9 cellular contexts compared by ENCODE assay signal in the genomic region with DNA sequence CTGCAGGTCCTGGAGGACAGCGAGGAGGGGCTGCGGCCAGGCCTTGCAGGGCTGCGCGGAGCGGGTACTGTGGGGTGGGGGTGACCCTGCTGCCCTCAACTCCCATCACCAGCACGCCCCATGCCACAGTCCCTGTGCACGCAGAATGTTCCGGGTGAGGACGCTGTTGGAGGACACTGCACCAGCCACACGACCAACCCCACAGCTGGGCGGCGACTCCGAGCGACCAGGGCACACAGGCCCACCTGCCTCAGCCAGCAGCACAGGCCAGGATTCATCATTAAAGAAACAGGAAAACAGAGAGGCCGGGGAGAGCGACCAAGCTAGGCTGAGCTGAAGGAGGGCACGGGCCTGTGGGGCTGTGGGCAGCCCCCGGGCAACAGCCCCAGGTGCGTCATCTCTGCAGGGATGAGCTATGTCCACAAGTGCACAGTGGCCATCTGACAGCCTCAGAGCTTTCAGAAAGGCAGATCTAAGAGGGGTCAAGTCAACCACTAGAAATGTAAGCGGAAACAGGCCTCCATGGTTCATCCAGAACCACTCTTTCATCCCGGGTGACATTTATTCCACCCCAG. TPM values are rescaled to one million over a fixed set of nuclear protein-coding genes. Genes with fewer than 3 reads are reported as not detected.
DNase-seq lines count a peak whose midpoint lies in the region; ATAC-seq, FAIRE-seq and TF ChIP-seq lines count a peak whose summit lies in the region.
"Had no signal": no experiment of that assay in that cellular context is flagged by ENCODE, and none has a peak within 500 bp of the region (broad histone marks: within the 10 kb centered on the region; RNA-seq: fewer than 3 reads in every experiment).

No MANE protein-coding gene starts in this region.

- BruUV-seq in K562 (replicated peaks; lab: Mats Ljungman, UMichigan) = no TSS peak

- intact Hi-C loops in K562 (cut with micrococcal nuclease) = no loop called here

- H3K4me3 Mint-ChIP-seq in T-helper 2 cell treated with Interferon-gamma antibody and Interleukin-4, amounts not matched to agents 5 μg/mL and 100 μg/mL, for 36 hours = peak overlapping the region; percentile 67

- CTCF ChIA-PET in K562 (lab: Yijun Ruan, JAX; ENCODE audit: low intra/inter-chr PET ratio) = no interaction called here

- no peak for TF ChIP-seq CTCF in K562 (IDR thresholded peaks at IDR 0.05 in 2 of 3, conservative IDR thresholded peaks at IDR 0.05 in 1 of 3; ENCODE audit: insufficient read depth in 2 of 3, low read depth in 1 of 3, low read length in 3 of 3)
- TF ChIP-seq CTCF in kidney epithelial cell (IDR thresholded peaks at IDR 0.05; ENCODE audit: insufficient read depth, low read length, poor library complexity, severe bottlenecking) = no peak
- TF ChIP-seq CTCF in thoracic aorta (IDR thresholded peaks at IDR 0.05) = no peak

- TF ChIP-seq POLR2A in K562 (conservative IDR thresholded peaks at IDR 0.05) = no peak

- H3K9ac ChIP-seq in K562 (ENCODE audit: insufficient read depth in 1 of 2, low read depth in 2 of 2, low read length in 2 of 2) = 0 out of 4 replicates have a peak overlapping the region, but pooled peaks of 1 of the 2 experiments have one; percentile 31

- POLR2A ChIA-PET in K562 (lab: Yijun Ruan, JAX) = interaction anchor here (1.2 kb wide), 1 partner anchor 10 kb away, joined by 4 read pairs; no protein-coding TSS in a partner anchor

- H3K27me3 ChIP-seq in K562 (ENCODE audit: control insufficient read depth in 2 of 2, insufficient read depth in 2 of 2, low read length in 2 of 2) (no peaks in the 10 kb centered on the region; a peak in 1 of 5 replicates), kidney epithelial cell (ENCODE audit: control insufficient read depth, insufficient read depth, low read length) (no peaks in the 10 kb centered on the region), thoracic aorta (replicated peaks; ENCODE audit: insufficient read depth) (no peaks in the 10 kb centered on the region)

- 78% methylated on average over 15 of the region's 21 CpGs for WGBS in K562 (ENCODE audit: insufficient coverage, low coverage, missing lambda C conversion rate)

- peaks cover 23% of the 10 kb centered on the region; the same call in 2 of the 3 replicates for H3K79me2 ChIP-seq in K562 (ENCODE audit: control insufficient read depth, insufficient read depth, low read length)

- no peaks in the 10 kb centered on the region for H3K9me1 ChIP-seq in K562 (ENCODE audit: control insufficient read depth, insufficient read depth, low read length)

- peak; percentile 19 for FAIRE-seq in K562 (lab: Jason Lieb, UNC)

- peak overlapping the region; percentile 63 for H3K4me2 ChIP-seq in K562 (ENCODE audit: insufficient read depth, low read length)

- peaks cover 45% of the 10 kb centered on the region for H3K27me3 Mint-ChIP-seq in T-helper 2 cell treated with Interferon-gamma antibody and Interleukin-4, amounts not matched to agents 5 μg/mL and 100 μg/mL, for 36 hours (ENCODE audit: low read depth)

- H3K9me3 ChIP-seq in K562 (replicated peaks; ENCODE audit: control insufficient read depth, insufficient read depth, low read depth, low read length) (peaks cover 2% of the 10 kb centered on the region), thoracic aorta (no peaks in the 10 kb centered on the region)

- H3K4me1 Mint-ChIP-seq in T-helper 2 cell treated with Interferon-gamma antibody and Interleukin-4, amounts not matched to agents 5 μg/mL and 100 μg/mL, for 36 hours (ENCODE audit: low read depth) = peaks cover 6% of the 10 kb centered on the region

- TF ChIP-seq EP300 in K562 (IDR thresholded peaks at IDR 0.05; ENCODE audit: low read length) = no peak

- peaks cover 2% of the 10 kb centered on the region; the same call in 1 of the 3 replicates for H3K36me3 ChIP-seq in K562 (ENCODE audit: control insufficient read depth, insufficient read depth, low read length)
- no peaks in the 10 kb centered on the region for H3K36me3 ChIP-seq in kidney epithelial cell (ENCODE audit: control insufficient read depth, insufficient read depth, low read length)
- peaks cover 3% of the 10 kb centered on the region for H3K36me3 ChIP-seq in thoracic aorta

- H3K36me3 Mint-ChIP-seq in T-helper 2 cell treated with Interferon-gamma antibody and Interleukin-4, amounts not matched to agents 5 μg/mL and 100 μg/mL, for 36 hours (ENCODE audit: low read depth) = no peaks in the 10 kb centered on the region

- H3K4me3 ChIP-seq in K562 (peak overlapping the region; percentile 56; the same call in 1 of the 2 replicates), kidney epithelial cell (ENCODE audit: low read depth, low read length) (peak overlapping the region; percentile 62), thoracic aorta (peak overlapping the region; percentile 85)

- no peak for DNase-seq in T-helper 2 cell treated with Interferon-gamma antibody and Interleukin-4, amounts not matched to agents 5 μg/mL and 100 μg/mL, for 36 hours (ENCODE audit: low spot score)
- no peak for DNase-seq in T-helper 2 cell
- DNase-seq in K562 (ENCODE audit: extremely low read depth in 1 of 4, low spot score in 3 of 4) = no peak
- DNase-seq in kidney epithelial cell (ENCODE audit: low read depth) = no peak
- no peak for DNase-seq in thoracic aorta (ENCODE audit: low spot score)
- no peak for DNase-seq in SHP77 treated with DMSO at 0.1 percent for 48 hours (lab: John Stamatoyannopoulos, UW)
- DNase-seq in NCI-H187 (lab: John Stamatoyannopoulos, UW) = no peak
- DNase-seq in KBM-7 = no peak

- H3K9me3 Mint-ChIP-seq in T-helper 2 cell treated with Interferon-gamma antibody and Interleukin-4, amounts not matched to agents 5 μg/mL and 100 μg/mL, for 36 hours = peaks cover 15% of the 10 kb centered on the region

- H3K27ac ChIP-seq in K562 (ENCODE audit: extremely low read depth, low read depth, low read length) = no peak overlapping the region
- H3K27ac ChIP-seq in thoracic aorta = peak overlapping the region; percentile 93 to 94
- H3K27ac ChIP-seq: C4-2B had no signal

- ATAC-seq in K562 (no peak), thoracic aorta (ENCODE audit: insufficient number of reproducible peaks, low FRiP score, low read depth) (peak; percentile 15)

- H4K20me1 ChIP-seq in K562 (replicated peaks; ENCODE audit: control insufficient read depth, insufficient read depth, low read length) = no peaks in the 10 kb centered on the region

- TF ChIP-seq RAD21 in K562 (CRISPR knock-in tag; conservative IDR thresholded peaks at IDR 0.05 in 1 of 2, IDR thresholded peaks at IDR 0.05 in 1 of 2) = no peak

- H3K27ac Mint-ChIP-seq in T-helper 2 cell treated with Interferon-gamma antibody and Interleukin-4, amounts not matched to agents 5 μg/mL and 100 μg/mL, for 36 hours = no peak overlapping the region

- H3K4me1 ChIP-seq in K562 (replicated peaks in 1 of 2; ENCODE audit: control insufficient read depth in 2 of 2, insufficient read depth in 2 of 2, low read length in 2 of 2) (peaks cover 20 to 55% of the 10 kb centered on the region in 2 experiments; a peak in 4 of 5 replicates), thoracic aorta (ENCODE audit: control insufficient read depth in 1 of 2, low read depth in 2 of 2) (peaks cover 22 to 46% of the 10 kb centered on the region in 2 donors)

- in situ Hi-C loops in K562 (cut with MboI) (no loop called here), KBM-7 (cut with MboI; ENCODE audit: low pct_unique_long_range_greater_than_20kb, low sequenced_read_pairs) (no loop called here)

- peak overlapping the region; percentile 76; the same call in 1 of the 2 replicates for H2AFZ ChIP-seq in K562 (ENCODE audit: low read depth, low read length)

TF ChIP-seq in K562, 482 proteins besides CTCF, POLR2A, EP300 and RAD21 (continues in another document):
- TF ChIP-seq ZC3H11A (IDR thresholded peaks at IDR 0.05; ENCODE audit: low read depth, low read length) (no peak), SRSF1 (IDR thresholded peaks at IDR 0.05; ENCODE audit: low read depth, low read length) (no peak), ZNF324 (CRISPR knock-in tag; IDR thresholded peaks at IDR 0.05) (no peak), BDP1 (IDR thresholded peaks at IDR 0.05; ENCODE audit: insufficient read depth, insufficient read length) (no peak), FOXA3 (CRISPR knock-in tag; conservative IDR thresholded peaks at IDR 0.05 in 1 of 2, IDR thresholded peaks at IDR 0.05 in 1 of 2) (no peak), ZKSCAN1 (IDR thresholded peaks at IDR 0.05; ENCODE audit: low read depth, low read length) (no peak), SP1 (CRISPR knock-in tag; IDR thresholded peaks at IDR 0.05) (no peak), RBM14 (IDR thresholded peaks at IDR 0.05; ENCODE audit: borderline replicate concordance, insufficient read depth, low read depth, low read length) (no peak)

RNA-seq across cellular contexts. Expression of gene GAS6, which starts 1.6 kb away (rescaled TPM):
- total RNA-seq in K562 (2011; cell fraction: chromatin; rRNA removed; ENCODE audit: low replicate concordance) = 18.0 and 37.2 TPM in 2 replicates
- 25.2 and 27.5 TPM in 2 replicates for total RNA-seq in K562 (2011; cell fraction: nucleolus; rRNA removed)
- total RNA-seq in K562 (2011; cell fraction: nucleoplasm; rRNA removed) = 19.7 and 20.2 TPM in 2 replicates
- total RNA-seq in K562 (2014; rRNA removed) (8.4 and 8.8 TPM in 2 replicates), K562 (2014; rRNA removed; fragmentation: Illumina TruSeq; extraction: Trizol) (0.99 and 1.7 TPM in 2 replicates), K562 (2015; rRNA removed; fragmentation: Illumina TruSeq; extraction: Trizol) (4.2 and 4.6 TPM in 2 replicates), K562 (2021) (9.6 and 9.7 TPM in 2 replicates), kidney epithelial cell (99.6 and 110 TPM in 2 replicates), thoracic aorta (1,000 to 10,000 TPM in 1 of 2 donors, 100 to 1,000 TPM in 1; 854 to 1,319 TPM)
- polyA plus RNA-seq in K562 (2011; rRNA removed) (4.9 and 8.8 TPM in 2 replicates), K562 (2014; fragmentation: Illumina TruSeq; extraction: Trizol) (4.4 and 6.1 TPM in 2 replicates), K562 (2014; fragmentation: Nextera tagmentation; extraction: Ambion mirVana) (under 1 TPM in 1 of 2 experiments, not detected in 1; 0.14 TPM), K562 (2014; rRNA removed) (9.7 and 10.9 TPM in 2 replicates)
- 9.4 and 10.6 TPM in 2 replicates for polyA plus RNA-seq in K562 (2011; cell fraction: cytosol; rRNA removed)
- 24.5 and 26.4 TPM in 2 replicates for polyA plus RNA-seq in K562 (2011; cell fraction: nucleus; rRNA removed)
- 10.4 and 26.9 TPM in 2 replicates for polyA plus RNA-seq in K562 (2012)
- polyA minus RNA-seq in K562 (2011; rRNA and poly(A)+ RNA removed) = 2.0 and 2.2 TPM in 2 replicates
- 2.3 and 4.6 TPM in 2 replicates for polyA minus RNA-seq in K562 (2011; cell fraction: cytosol; rRNA and poly(A)+ RNA removed)
- 2.8 and 4.3 TPM in 2 replicates for polyA minus RNA-seq in K562 (2011; cell fraction: nucleus; rRNA and poly(A)+ RNA removed)
